Comparison of ENCODE assay signal across 21 cellular contexts in the genomic region with DNA sequence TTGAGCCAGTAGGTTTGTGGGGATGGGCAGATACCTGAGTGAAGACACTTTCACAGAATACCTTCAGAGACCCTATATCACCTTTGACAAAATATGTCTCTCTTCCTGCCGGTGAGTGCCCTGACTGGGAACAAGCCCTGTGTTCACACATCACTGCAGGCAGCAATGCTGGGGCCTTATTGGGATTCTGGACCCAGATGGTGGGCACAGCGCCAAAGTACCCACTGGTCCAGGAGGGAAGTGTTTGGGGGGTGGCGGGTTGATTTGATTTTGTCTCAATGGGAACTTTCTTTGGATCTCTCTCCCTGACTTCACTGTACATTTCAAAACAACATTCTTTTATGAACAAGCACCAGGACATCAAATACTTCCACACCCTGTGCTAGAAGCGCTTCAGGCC.
"Had no signal": no experiment of that assay in that cellular context is flagged by ENCODE, and none has a peak within 500 bp of the region (broad histone marks: within the 10 kb centered on the region; RNA-seq: fewer than 3 reads in every experiment).

No MANE protein-coding gene starts in this region.

- H3K4me3 ChIP-seq: left ventricle myocardium inferior, lung, mucosa of descending colon, right lobe of liver, thoracic aorta had no signal

- H3K27ac ChIP-seq: foreskin keratinocyte, left ventricle myocardium inferior, right lobe of liver, thoracic aorta had no signal

- H3K9me3 ChIP-seq: left ventricle myocardium inferior, mucosa of descending colon, right lobe of liver, thoracic aorta had no signal

- H3K27me3 ChIP-seq: right lobe of liver had no signal

- H3K36me3 ChIP-seq: left ventricle myocardium inferior, right lobe of liver, thoracic aorta had no signal

- ATAC-seq: esophagus mucosa; foreskin keratinocyte; mucosa of descending colon; natural killer cell treated with Interleukin-12 subunit alpha and Interleukin-12 subunit beta and Interleukin-15 and Interleukin-18, amount 100 ng/mL, for 72 hours; right lobe of liver; stimulated activated naive CD8-positive, alpha-beta T cell treated with anti-CD3 and anti-CD28 coated beads, Interleukin-15, Interleukin-2, amounts not matched to agents 100 U/mL and 50 U/mL, for 24 hours had no signal

- H3K4me1 ChIP-seq: foreskin keratinocyte, left ventricle myocardium inferior, right lobe of liver had no signal

- DNase-seq: activated CD4-positive, alpha-beta memory T cell treated with anti-CD3 and anti-CD28 coated beads, Interleukin-2, amount 10 ng/mL, durations not matched to agents 7 days and 5 days; activated CD4-positive, alpha-beta T cell treated with anti-CD3 and anti-CD28 coated beads, Interleukin-2, amount 10 ng/mL, durations not matched to agents 7 days and 5 days; activated CD4-positive, CD25-positive, alpha-beta regulatory T cell treated with anti-CD3 and anti-CD28 coated beads, Interleukin-2, amount 50 U/mL, for 72 hours; activated CD8-positive, alpha-beta memory T cell treated with anti-CD3 and anti-CD28 coated beads, Interleukin-2, amount 50 U/mL, for 48 hours; activated gamma-delta T cell; activated naive CD4-positive, alpha-beta T cell treated with anti-CD3 and anti-CD28 coated beads, Interleukin-2, amount 50 U/mL, for 16 hours; activated T-cell treated with anti-CD3 and anti-CD28 coated beads, Interleukin-2, amount 50 U/mL, for 24 hours; amygdala; caudate nucleus; left ventricle myocardium inferior; mesendoderm; mucosa of descending colon; right lobe of liver; stimulated activated CD4-positive, alpha-beta T cell treated with anti-CD3 and anti-CD28 coated beads, Interleukin-2, amount 100 ng/mL, for 48 hours; stimulated activated naive CD8-positive, alpha-beta T cell treated with anti-CD3 and anti-CD28 coated beads, Interleukin-15, Interleukin-2, amounts not matched to agents 100 U/mL and 50 U/mL, for 24 hours; T-helper 2 cell had no signal
